10 cellular contexts compared by ENCODE assay signal in the genomic region with DNA sequence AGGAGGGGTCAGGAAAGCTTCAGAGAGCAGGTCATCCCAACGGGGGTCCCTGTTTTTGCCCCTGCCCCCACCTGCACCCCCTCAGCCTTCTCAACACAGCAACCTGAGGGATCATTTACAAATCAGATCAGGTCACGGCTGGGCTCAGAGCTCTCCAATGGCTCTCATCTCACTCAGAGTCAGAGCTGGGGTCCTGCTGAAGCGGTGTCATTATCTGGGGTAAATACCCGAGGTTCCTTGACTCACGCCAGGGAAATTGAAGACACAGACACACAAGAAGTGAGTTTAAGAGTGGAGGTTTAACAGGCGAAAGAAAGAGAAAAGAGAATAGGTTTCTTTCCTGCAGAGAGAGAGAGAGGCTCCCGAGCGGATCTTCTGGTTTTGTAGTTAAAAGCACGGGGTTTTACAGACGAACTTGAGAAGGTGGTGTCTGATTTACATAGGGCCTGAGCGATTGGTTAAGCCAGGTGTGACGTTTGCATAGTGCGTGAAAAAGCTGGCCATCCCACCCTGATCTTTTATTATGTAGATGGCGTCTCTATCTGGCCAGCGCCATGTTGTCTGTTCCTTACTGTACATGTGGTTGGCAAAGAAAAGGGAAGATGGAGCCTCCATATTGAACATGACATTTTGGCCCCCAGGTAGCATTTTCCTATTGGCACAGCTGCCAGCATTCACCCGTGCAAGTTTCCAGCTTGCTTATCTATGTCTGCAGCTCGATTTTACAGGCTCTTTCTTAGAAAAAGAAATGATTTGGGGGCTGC. TPM values are rescaled to one million over a fixed set of nuclear protein-coding genes. Genes with fewer than 3 reads are reported as not detected.
DNase-seq lines count a peak whose midpoint lies in the region; ATAC-seq and TF ChIP-seq lines count a peak whose summit lies in the region.
"Had no signal": no experiment of that assay in that cellular context is flagged by ENCODE, and none has a peak within 500 bp of the region (broad histone marks: within the 10 kb centered on the region; RNA-seq: fewer than 3 reads in every experiment).

No MANE protein-coding gene starts in this region.

- H3K36me3 Mint-ChIP-seq in WTC11, result no peaks in the 10 kb centered on the region
- H3K36me3 Mint-ChIP-seq in activated naive CD8-positive, alpha-beta T cell treated with anti-CD3 and anti-CD28 coated beads for 36 hours, result no peaks in the 10 kb centered on the region
- no peaks in the 10 kb centered on the region for H3K36me3 Mint-ChIP-seq in activated naive CD4-positive, alpha-beta T cell treated with anti-CD3 and anti-CD28 coated beads, Interleukin-2, amount 50 U/mL, for 72 hours

- no peaks in the 10 kb centered on the region for H3K9me3 Mint-ChIP-seq in WTC11
- no peaks in the 10 kb centered on the region for H3K9me3 Mint-ChIP-seq in activated naive CD8-positive, alpha-beta T cell treated with anti-CD3 and anti-CD28 coated beads for 36 hours
- H3K9me3 Mint-ChIP-seq in activated naive CD4-positive, alpha-beta T cell treated with anti-CD3 and anti-CD28 coated beads, Interleukin-2, amount 50 U/mL, for 72 hours, result no peaks in the 10 kb centered on the region

- peaks cover 23% of the 10 kb centered on the region for H3K4me1 ChIP-seq in iPS-18a (ENCODE audit: control insufficient read depth, low read depth, low read length)
- H3K4me1 ChIP-seq in prostate gland (replicated peaks), result no peaks in the 10 kb centered on the region

- peak overlapping the region; percentile 55 for H3K4me3 ChIP-seq in iPS-18a (ENCODE audit: low read length)
- peak overlapping the region in 1 of 2 donors; percentile 8 for H3K4me3 ChIP-seq in prostate gland

- peak; percentile 70 for TF ChIP-seq POLR2A in prostate gland (IDR thresholded peaks at IDR 0.05)

- ATAC-seq in WTC11 (peak; percentile 67), HG03342 (IDR thresholded peaks at IDR 0.05; ENCODE audit: unreplicated experiment) (no peak)
- no peak for ATAC-seq in activated naive CD4-positive, alpha-beta T cell treated with anti-CD3 and anti-CD28 coated beads, Interleukin-2, amount 50 U/mL, for 72 hours

- H3K27ac ChIP-seq in iPS-18a (ENCODE audit: low read length), result peak overlapping the region; percentile 93
- H3K27ac ChIP-seq in prostate gland, result peak overlapping the region; percentile 73 to 78
- H3K27ac ChIP-seq: WERI-Rb-1 had no signal

- H3K4me3 Mint-ChIP-seq in WTC11, result peak overlapping the region; percentile 85
- no peak overlapping the region for H3K4me3 Mint-ChIP-seq in activated naive CD8-positive, alpha-beta T cell treated with anti-CD3 and anti-CD28 coated beads for 36 hours

- no peaks in the 10 kb centered on the region for H3K27me3 ChIP-seq in iPS-18a (ENCODE audit: control insufficient read depth, insufficient read depth, low read length)
- H3K27me3 ChIP-seq in prostate gland (replicated peaks; ENCODE audit: insufficient read depth), result no peaks in the 10 kb centered on the region

- CTCF ChIA-PET in WTC11 (lab: Charles Lee) (interaction anchor here (0.6 to 2.7 kb wide), 11 partner anchors 9 to 309 kb away, joined by 3 to 27 read pairs (median 5); partner anchors contain the start of gene KSR1), HEK293T (lab: Yijun Ruan, JAX) (no interaction called here)

- H3K36me3 ChIP-seq in iPS-18a (ENCODE audit: control insufficient read depth, low read depth, low read length), result no peaks in the 10 kb centered on the region
- no peaks in the 10 kb centered on the region for H3K36me3 ChIP-seq in prostate gland
- H3K36me3 ChIP-seq: WERI-Rb-1 had no signal

- no peaks in the 10 kb centered on the region for H3K27me3 Mint-ChIP-seq in WTC11 (ENCODE audit: low read depth)
- peaks cover 4% of the 10 kb centered on the region for H3K27me3 Mint-ChIP-seq in activated naive CD8-positive, alpha-beta T cell treated with anti-CD3 and anti-CD28 coated beads for 36 hours

- intact Hi-C loops in prostate gland (cut with DNase I), result no loop called here

- DNase-seq in NCI-H1105 (lab: John Stamatoyannopoulos, UW) (peak; percentile 81), WTC11 (ENCODE audit: low spot score) (peak; percentile 72), prostate gland (ENCODE audit: low spot score) (peak; percentile 74), HEK293T (ENCODE audit: extremely low spot score) (no peak)
- no peak for DNase-seq in activated naive CD8-positive, alpha-beta T cell treated with anti-CD3 and anti-CD28 coated beads for 36 hours
- no peak for DNase-seq in activated naive CD4-positive, alpha-beta T cell treated with anti-CD3 and anti-CD28 coated beads, Interleukin-2, amount 50 U/mL, for 72 hours (ENCODE audit: low spot score in 2 of 2)
- DNase-seq: stimulated activated CD4-positive, alpha-beta T cell treated with anti-CD3 and anti-CD28 coated beads, Interleukin-2, amount 100 ng/mL, for 24 hours; WERI-Rb-1 had no signal

- peaks cover 53% of the 10 kb centered on the region for H3K4me1 Mint-ChIP-seq in WTC11
- peaks cover 7% of the 10 kb centered on the region for H3K4me1 Mint-ChIP-seq in activated naive CD8-positive, alpha-beta T cell treated with anti-CD3 and anti-CD28 coated beads for 36 hours

- H3K9me3 ChIP-seq in iPS-18a (ENCODE audit: control insufficient read depth, low read depth, low read length) (no peaks in the 10 kb centered on the region), prostate gland (no peaks in the 10 kb centered on the region)

- 31% methylated on average over 17 of the region's 17 CpGs for WGBS in prostate gland

- peak overlapping the region; percentile 85 for H3K9ac ChIP-seq in iPS-18a (ENCODE audit: low read length)

- TF ChIP-seq CTCF in WTC11 (IDR thresholded peaks at IDR 0.05) (no peak), prostate gland (IDR thresholded peaks at IDR 0.05) (no peak)

- H3K27ac Mint-ChIP-seq in WTC11, result peak overlapping the region; percentile 100
- H3K27ac Mint-ChIP-seq in activated naive CD8-positive, alpha-beta T cell treated with anti-CD3 and anti-CD28 coated beads for 36 hours, result no peak overlapping the region
- no peak overlapping the region for H3K27ac Mint-ChIP-seq in activated naive CD4-positive, alpha-beta T cell treated with anti-CD3 and anti-CD28 coated beads, Interleukin-2, amount 50 U/mL, for 72 hours

- POLR2A ChIA-PET in WTC11 (lab: Charles Lee) (interaction anchor here (0.5 to 2.7 kb wide), 6 partner anchors 10 to 68 kb away, joined by 3 to 18 read pairs (median 10); partner anchors contain the start of gene WSB1), HEK293T (lab: Yijun Ruan, JAX) (interaction anchor here (1.0 to 2.7 kb wide), 2 partner anchors 12 to 51 kb away, joined by 3 to 13 read pairs; partner anchors contain the start of gene WSB1)

TF ChIP-seq in WTC11, 78 proteins besides CTCF, POLR2A, EP300 and RAD21 (continues in another document):
- no peak for TF ChIP-seq E2F4 (CRISPR knock-in tag; IDR thresholded peaks at IDR 0.05; ENCODE audit: borderline replicate concordance, low read depth)
- TF ChIP-seq GTF2I (CRISPR knock-in tag; conservative IDR thresholded peaks at IDR 0.05), result no peak
- 0 out of 2 replicates have a peak, but pooled peaks have one; percentile 38 for TF ChIP-seq EMX1 (CRISPR knock-in tag; IDR thresholded peaks at IDR 0.05)
- TF ChIP-seq ZNF396 (CRISPR knock-in tag; IDR thresholded peaks at IDR 0.05; ENCODE audit: borderline replicate concordance), result no peak

TF ChIP-seq in HEK293T, 16 proteins besides CTCF, POLR2A, EP300 and RAD21:
- no peak for TF ChIP-seq L3MBTL2 (conservative IDR thresholded peaks at IDR 0.05)
- no peak for TF ChIP-seq BHLHE40 (IDR thresholded peaks at IDR 0.05; ENCODE audit: borderline replicate concordance)
- no peak for TF ChIP-seq HDGF (IDR thresholded peaks at IDR 0.05; ENCODE audit: borderline replicate concordance)
- TF ChIP-seq SUZ12 (IDR thresholded peaks at IDR 0.05), result no peak
- no peak for TF ChIP-seq CTBP1 (IDR thresholded peaks at IDR 0.05; ENCODE audit: borderline replicate concordance)
- no peak for TF ChIP-seq FOXM1 (IDR thresholded peaks at IDR 0.05; ENCODE audit: borderline replicate concordance)
- TF ChIP-seq ZNF384 (IDR thresholded peaks at IDR 0.05), result no peak
- no peak for TF ChIP-seq SP1 (IDR thresholded peaks at IDR 0.05)
- TF ChIP-seq FOXA1 (IDR thresholded peaks at IDR 0.05), result no peak
- no peak for TF ChIP-seq FOXK2 (IDR thresholded peaks at IDR 0.05)
- no peak for TF ChIP-seq ELF4 (IDR thresholded peaks at IDR 0.05)

RNA-seq across cellular contexts. Expression of gene WSB1, which starts 51.4 kb away (rescaled TPM):
- total RNA-seq in WTC11 (2021) (167 to 223 TPM (median 221 TPM) in 3 replicates), prostate gland (100 to 1,000 TPM in 1 of 2 donors, 10 to 100 TPM in 1; 45.7 to 116 TPM)
- 100 to 1,000 TPM; 113 to 126 TPM for total RNA-seq in activated naive CD8-positive, alpha-beta T cell treated with anti-CD3 and anti-CD28 coated beads for 36 hours
- total RNA-seq in activated naive CD4-positive, alpha-beta T cell treated with anti-CD3 and anti-CD28 coated beads, Interleukin-2, amount 50 U/mL, for 72 hours, result 100 to 1,000 TPM; 181 to 211 TPM

Comparison
In these comparisons a context has a peak if more than half of its experiments do, and no peak if none do; other contexts are left out.
1. DNase-seq: peak in NCI-H1105 (single experiment), WTC11 (single experiment) and prostate gland (single experiment); none in activated naive CD8-positive, alpha-beta T cell treated with anti-CD3 and anti-CD28 coated beads for 36 hours (single experiment), HEK293T (single experiment) and activated naive CD4-positive, alpha-beta T cell treated with anti-CD3 and anti-CD28 coated beads, Interleukin-2, amount 50 U/mL, for 72 hours (0 of 2).